In the genomic region with DNA sequence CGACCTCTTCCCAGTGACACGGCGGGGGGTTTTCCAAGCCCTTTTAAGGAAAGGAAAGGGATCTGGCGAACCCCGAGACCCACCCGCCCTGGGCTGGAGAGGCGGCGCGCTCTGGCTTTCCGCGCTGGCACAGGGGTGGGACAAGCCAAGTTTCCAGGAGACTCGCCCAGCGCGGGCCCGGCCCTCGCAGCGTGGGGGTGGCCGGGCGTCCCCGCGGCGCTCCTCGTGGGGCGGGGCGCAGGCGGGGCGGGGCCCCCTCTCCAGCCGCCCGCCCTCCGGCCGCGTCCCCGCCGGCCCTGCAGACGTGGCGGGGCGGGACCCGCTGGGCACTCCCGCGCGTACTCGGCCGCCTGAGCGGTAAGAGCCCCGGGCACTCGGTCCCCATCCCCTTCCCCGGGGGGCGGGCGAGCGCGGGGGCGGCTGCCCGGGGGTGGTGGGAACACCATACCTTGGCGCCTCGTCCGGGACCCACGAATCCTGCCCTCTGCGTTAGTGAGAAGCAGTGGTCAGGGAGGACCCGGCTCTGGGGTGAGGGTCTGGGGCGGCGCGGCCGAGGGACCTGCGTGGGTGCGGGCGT, we compare ENCODE assay signal across 8 cellular contexts. TPM values are rescaled to one million over a fixed set of nuclear protein-coding genes. Genes with fewer than 3 reads are reported as not detected.
DNase-seq lines count a peak whose midpoint lies in the region; ATAC-seq and TF ChIP-seq lines count a peak whose summit lies in the region.

TSS of gene FAM114A1 (plus strand) at position 329 of the 577 bp plus-strand sequence. CDS start 10,273 bp downstream, outside the sequence.

- CTCF ChIA-PET in HEK293 (lab: Yijun Ruan, JAX), result interaction anchor here (0.5 to 1.9 kb wide), 4 partner anchors 53 to 944 kb away, joined by 3 to 9 read pairs (median 3); no protein-coding TSS in a partner anchor

- H3K27ac ChIP-seq in HEK293 (ENCODE audit: extremely low read depth, low read depth, low read length) (no peak within 1 kb of the TSS; the same call in 1 of the 2 replicates), testis (peak within 1 kb of the TSS; percentile 94 to 97)

- WGBS in testis, 2 donors, result 0 to 2% methylated on average over 10 to 13 of the region's 66 CpGs

- intact Hi-C loops in testis (cut with DNase I; ENCODE audit: low total_unique reads), result no loop called here

- POLR2A ChIA-PET in HEK293 (lab: Yijun Ruan, JAX), result no interaction called here

- no peaks in the 10 kb centered on the region for H3K9me3 ChIP-seq in HEK293 (ENCODE audit: control insufficient read depth, insufficient read depth, low read depth, low read length)
- no peaks in the 10 kb centered on the region for H3K9me3 ChIP-seq in testis

- peak within 1 kb of the TSS; percentile 53 for H3K4me3 ChIP-seq in HEK293 (ENCODE audit: low read depth, low read length)
- H3K4me3 ChIP-seq in NB4 (ENCODE audit: low read depth, low read length), result peak within 1 kb of the TSS; percentile 62
- peak within 1 kb of the TSS; percentile 81 to 95 for H3K4me3 ChIP-seq in testis

- peak; percentile 28 for TF ChIP-seq POLR2A in NB4 (IDR thresholded peaks at IDR 0.05; ENCODE audit: extremely low read depth, insufficient read length)
- no peak for TF ChIP-seq POLR2A in testis (IDR thresholded peaks at IDR 0.05)

- TF ChIP-seq CTCF in HEK293 (tag by site-specific recombination; IDR thresholded peaks at IDR 0.05) (no peak), NB4 (IDR thresholded peaks at IDR 0.05; ENCODE audit: low read depth, low read length) (no peak), testis (IDR thresholded peaks at IDR 0.05) (no peak)

- no peaks in the 10 kb centered on the region for H3K27me3 ChIP-seq in testis

- peak; percentile 96 for ATAC-seq in esophagus mucosa

- H3K36me3 ChIP-seq in HEK293 (ENCODE audit: control insufficient read depth in 2 of 2, insufficient read depth in 1 of 2, low read length in 2 of 2) (peaks cover 0 to 22% of the 10 kb centered on the region in 2 experiments; a peak in 1 of 3 replicates), testis (ENCODE audit: low read depth, missing control alignments) (no peaks in the 10 kb centered on the region)

- H3K4me1 ChIP-seq in HEK293 (ENCODE audit: control insufficient read depth, insufficient read depth, low read length) (peaks cover 3% of the 10 kb centered on the region; the same call in 1 of the 2 replicates), testis (peaks cover 23% of the 10 kb centered on the region)

- DNase-seq in activated effector memory CD4-positive, alpha-beta T cell treated with anti-CD3 and anti-CD28 coated beads, Interleukin-2, amount 50 U/mL, for 16 hours, result peak; percentile 70
- DNase-seq in activated effector memory CD4-positive, alpha-beta T cell treated with Interleukin-2 at 50 U/mL for 16 hours, result no peak
- DNase-seq in NB4 (ENCODE audit: low read depth) (peak; percentile 81), midbrain (lab: John Stamatoyannopoulos, UW) (peak; percentile 77), testis (peak; percentile 84)
- peak; percentile 63 for DNase-seq in activated CD8-positive, alpha-beta memory T cell treated with anti-CD3 and anti-CD28 coated beads, Interleukin-2, amount 50 U/mL, for 48 hours

TF ChIP-seq in HEK293, 187 proteins besides CTCF, POLR2A, EP300 and RAD21:
- TF ChIP-seq GLIS2 (tag by site-specific recombination; IDR thresholded peaks at IDR 0.05) (0 out of 2 replicates have a peak, but pooled peaks have one; percentile 16), ZXDB (tag by site-specific recombination; IDR thresholded peaks at IDR 0.05) (no peak), SP7 (tag by site-specific recombination; IDR thresholded peaks at IDR 0.05) (no peak), IKZF3 (tag by site-specific recombination; IDR thresholded peaks at IDR 0.05) (0 out of 2 replicates have a peak, but pooled peaks have one; percentile 3), ZNF558 (tag by site-specific recombination; IDR thresholded peaks at IDR 0.05) (no peak), ZNF335 (tag by site-specific recombination; conservative IDR thresholded peaks at IDR 0.05) (0 out of 2 replicates have a peak, but pooled peaks have one; percentile 10)
- TF ChIP-seq, protein P1, sequence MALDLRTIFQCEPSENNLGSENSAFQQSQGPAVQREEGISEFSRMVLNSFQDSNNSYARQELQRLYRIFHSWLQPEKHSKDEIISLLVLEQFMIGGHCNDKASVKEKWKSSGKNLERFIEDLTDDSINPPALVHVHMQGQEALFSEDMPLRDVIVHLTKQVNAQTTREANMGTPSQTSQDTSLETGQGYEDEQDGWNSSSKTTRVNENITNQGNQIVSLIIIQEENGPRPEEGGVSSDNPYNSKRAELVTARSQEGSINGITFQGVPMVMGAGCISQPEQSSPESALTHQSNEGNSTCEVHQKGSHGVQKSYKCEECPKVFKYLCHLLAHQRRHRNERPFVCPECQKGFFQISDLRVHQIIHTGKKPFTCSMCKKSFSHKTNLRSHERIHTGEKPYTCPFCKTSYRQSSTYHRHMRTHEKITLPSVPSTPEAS (tag by site-specific recombination; IDR thresholded peaks at IDR 0.05), result no peak
- TF ChIP-seq, protein P2, sequence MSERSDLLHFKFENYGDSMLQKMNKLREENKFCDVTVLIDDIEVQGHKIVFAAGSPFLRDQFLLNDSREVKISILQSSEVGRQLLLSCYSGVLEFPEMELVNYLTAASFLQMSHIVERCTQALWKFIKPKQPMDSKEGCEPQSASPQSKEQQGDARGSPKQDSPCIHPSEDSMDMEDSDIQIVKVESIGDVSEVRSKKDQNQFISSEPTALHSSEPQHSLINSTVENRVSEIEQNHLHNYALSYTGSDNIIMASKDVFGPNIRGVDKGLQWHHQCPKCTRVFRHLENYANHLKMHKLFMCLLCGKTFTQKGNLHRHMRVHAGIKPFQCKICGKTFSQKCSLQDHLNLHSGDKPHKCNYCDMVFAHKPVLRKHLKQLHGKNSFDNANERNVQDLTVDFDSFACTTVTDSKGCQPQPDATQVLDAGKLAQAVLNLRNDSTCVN (tag by site-specific recombination; optimal IDR thresholded peaks at IDR 0.05), result peak; percentile 45

RNA-seq across cellular contexts. Expression of gene FAM114A1, which starts in this region (rescaled TPM):
- total RNA-seq in esophagus mucosa (33.2 TPM), testis (10 to 100 TPM; 76.5 to 96.2 TPM)
- polyA plus RNA-seq in testis (ENCODE audit: insufficient read depth, low read depth, low replicate concordance), result 30.9 TPM
